In genomic region chr12:23096321-23096720, GRCh38 we compare ENCODE assay signal across 29 cellular contexts.
"Had no signal": no experiment of that assay in that cellular context is flagged by ENCODE, and none has a peak within 500 bp of the region (broad histone marks: within the 10 kb centered on the region; RNA-seq: fewer than 3 reads in every experiment).

No MANE protein-coding gene starts in this region.

- ATAC-seq: heart right ventricle; left cardiac atrium; left lobe of liver; lower lobe of right lung; natural killer cell; right cardiac atrium; sciatic nerve; stimulated activated naive B cell treated with anti-CD40 and anti-IgM and Interleukin-4, amounts not matched to agents 10 μg/mL and 1 μg/mL and 100 μg/mL, for 72 hours; stimulated activated naive CD8-positive, alpha-beta T cell treated with anti-CD3 and anti-CD28 coated beads, Interleukin-15, Interleukin-2, amounts not matched to agents 100 U/mL and 50 U/mL, for 24 hours; upper lobe of right lung had no signal

- DNase-seq: heart right ventricle; islet precursor cell; kidney glomerular epithelial cell; left cardiac atrium; lower lobe of right lung; mammary epithelial cell; mesenchymal stem cell; natural killer cell; nephron progenitor cell; occipital lobe; right cardiac atrium; stimulated activated CD4-positive, alpha-beta T cell treated with anti-CD3 and anti-CD28 coated beads, Interleukin-12 subunit alpha, Interleukin-12 subunit beta, amount 100 ng/mL, for 4 hours; stimulated activated CD4-positive, alpha-beta T cell treated with anti-CD3 and anti-CD28 coated beads, Interleukin-15, amount 100 ng/mL, for 24 hours; stimulated activated CD4-positive, alpha-beta T cell treated with anti-CD3 and anti-CD28 coated beads, Interleukin-2, amount 100 ng/mL, for 24 hours; stimulated activated CD4-positive, alpha-beta T cell treated with anti-CD3 and anti-CD28 coated beads, Interleukin-4, amount 100 ng/mL, for 1 hour; stimulated activated naive B cell treated with anti-CD40 and anti-IgM and Interleukin-4, amounts not matched to agents 10 μg/mL and 1 μg/mL and 100 μg/mL, for 72 hours; stimulated activated naive CD8-positive, alpha-beta T cell treated with anti-CD3 and anti-CD28 coated beads, Interleukin-15, Interleukin-2, amounts not matched to agents 100 U/mL and 50 U/mL, for 24 hours; stomach; testis; thyroid gland; trophoblast cell; upper lobe of right lung had no signal

- H3K27ac ChIP-seq: heart right ventricle, hepatocyte, lower lobe of right lung, neural progenitor cell, neutrophil, skin epidermis, stomach, testis, thyroid gland, upper lobe of right lung had no signal

- H3K4me3 ChIP-seq: heart right ventricle, hepatocyte, lower lobe of right lung, neural progenitor cell, skin epidermis, stomach, testis, thyroid gland, upper lobe of right lung had no signal

- H3K9me3 ChIP-seq: lower lobe of right lung, neutrophil, stomach, testis, thyroid gland, upper lobe of right lung had no signal

- FAIRE-seq: urothelium cell line had no signal

- H3K4me1 ChIP-seq: heart right ventricle, lower lobe of right lung, stomach, testis, thyroid gland, upper lobe of right lung had no signal

- H3K27me3 ChIP-seq: heart right ventricle, hepatocyte, neural progenitor cell, neutrophil, stomach, testis, thyroid gland, upper lobe of right lung had no signal

- H3K36me3 ChIP-seq: heart right ventricle, lower lobe of right lung, neural progenitor cell, neutrophil, stomach, thyroid gland, upper lobe of right lung had no signal
